In genomic region chr1:212137854-212138253, GRCh38 we compare ENCODE assay signal across 29 cellular contexts.
A peak's percentile ranks its signal among the peaks of the same experiment; 100 is the strongest.
DNase-seq lines count a peak whose midpoint lies in the region; ATAC-seq, FAIRE-seq and TF ChIP-seq lines count a peak whose summit lies in the region.
"Had no signal": no experiment of that assay in that cellular context is flagged by ENCODE, and none has a peak within 500 bp of the region (broad histone marks: within the 10 kb centered on the region; RNA-seq: fewer than 3 reads in every experiment).

No MANE protein-coding gene starts in this region.

- POLR2A ChIA-PET in K562 (lab: Yijun Ruan, JAX): no interaction called here

- TF ChIP-seq CTCF in K562 (IDR thresholded peaks at IDR 0.05 in 2 of 3, conservative IDR thresholded peaks at IDR 0.05 in 1 of 3; ENCODE audit: insufficient read depth in 2 of 3, low read depth in 1 of 3, low read length in 3 of 3): no peak

- intact Hi-C loops in K562 (cut with micrococcal nuclease): loop anchor here (1.0 kb wide), 1 partner anchor 153 kb away; no protein-coding TSS in a partner anchor

- TF ChIP-seq POLR2A in K562 (conservative IDR thresholded peaks at IDR 0.05): no peak

- no peaks in the 10 kb centered on the region for H3K9me1 ChIP-seq in K562 (ENCODE audit: control insufficient read depth, insufficient read depth, low read length)

- H3K36me3 ChIP-seq in K562 (ENCODE audit: control insufficient read depth, insufficient read depth, low read length): peaks cover 10% of the 10 kb centered on the region; the same call in 1 of the 3 replicates
- H3K36me3 ChIP-seq: BE2C, BLaER1 had no signal

- ATAC-seq in K562: no peak
- ATAC-seq: A549; CD8-positive, alpha-beta T cell had no signal

- no peaks in the 10 kb centered on the region for H3K27me3 ChIP-seq in K562 (ENCODE audit: control insufficient read depth in 2 of 2, insufficient read depth in 2 of 2, low read length in 2 of 2)
- H3K27me3 ChIP-seq: BE2C; BLaER1; BLaER1 treated with 17β-estradiol and CSF1 and Interleukin-3, amounts not matched to agents 10 nM and 100 nM had no signal

- FAIRE-seq in K562 (lab: Jason Lieb, UNC): no peak
- no peak for FAIRE-seq in RCC 7860 (lab: Jason Lieb, UNC)
- FAIRE-seq: A204.1, A549, D721Med had no signal

- no peak overlapping the region for H3K4me3 ChIP-seq in K562
- H3K4me3 ChIP-seq: A549; BLaER1; BLaER1 treated with 17β-estradiol and CSF1 and Interleukin-3, amounts not matched to agents 10 nM and 100 nM had no signal

- TF ChIP-seq EP300 in K562 (IDR thresholded peaks at IDR 0.05; ENCODE audit: low read length): no peak

- no peak for DNase-seq in K562 (ENCODE audit: extremely low read depth in 1 of 4, low spot score in 3 of 4)
- DNase-seq in RCC 7860 (ENCODE audit: low spot score): no peak
- DNase-seq: 8988T; ACHN; AML-193; BE2C; C1 segment of cervical spinal cord; Caco-2; Calu3; CD4-positive, alpha-beta memory T cell; CD4-positive, alpha-beta T cell; CD4-positive, CD25-positive, alpha-beta regulatory T cell; CD8-positive, alpha-beta memory T cell; CD8-positive, alpha-beta T cell; COR-L47; DMS 273 treated with DMSO at 0.1 percent for 48 hours; DMS153; DMS53; DMS79; DMS79 treated with DMSO at 0.1 percent for 48 hours; DND-41; EL had no signal

- H3K9me3 ChIP-seq in K562 (replicated peaks; ENCODE audit: control insufficient read depth, insufficient read depth, low read depth, low read length): 0 out of 2 replicates have a peak, but pooled peaks cover 1% of the 10 kb centered on the region
- H3K9me3 ChIP-seq: A549, BE2C, Caco-2 had no signal

- H3K4me2 ChIP-seq in K562 (ENCODE audit: insufficient read depth, low read length): no peak overlapping the region
- H3K4me2 ChIP-seq: A549; BLaER1; BLaER1 treated with 17β-estradiol and CSF1 and Interleukin-3, amounts not matched to agents 10 nM and 100 nM had no signal

- no peak overlapping the region for H3K9ac ChIP-seq in K562 (ENCODE audit: insufficient read depth in 1 of 2, low read depth in 2 of 2, low read length in 2 of 2)
- H3K9ac ChIP-seq: BLaER1; BLaER1 treated with 17β-estradiol and CSF1 and Interleukin-3, amounts not matched to agents 10 nM and 100 nM had no signal

- H3K27ac ChIP-seq in K562 (ENCODE audit: extremely low read depth, low read depth, low read length): no peak overlapping the region
- H3K27ac ChIP-seq: 22Rv1; A549; BLaER1; BLaER1 treated with 17β-estradiol and CSF1 and Interleukin-3, amounts not matched to agents 10 nM and 100 nM; C4-2B had no signal

- no TSS peak for BruUV-seq in K562 (replicated peaks; lab: Mats Ljungman, UMichigan)

- no peaks in the 10 kb centered on the region for H3K79me2 ChIP-seq in K562 (ENCODE audit: control insufficient read depth, insufficient read depth, low read length)

- TF ChIP-seq RAD21 in K562 (CRISPR knock-in tag; conservative IDR thresholded peaks at IDR 0.05 in 1 of 2, IDR thresholded peaks at IDR 0.05 in 1 of 2): no peak

- no peaks in the 10 kb centered on the region for H4K20me1 ChIP-seq in K562 (replicated peaks; ENCODE audit: control insufficient read depth, insufficient read depth, low read length)
- H4K20me1 ChIP-seq: BLaER1; BLaER1 treated with 17β-estradiol and CSF1 and Interleukin-3, amounts not matched to agents 10 nM and 100 nM had no signal

- 35% methylated on average over 1 of the region's 1 CpG for whole genome bisulfite sequencing in K562 (ENCODE audit: insufficient coverage, low coverage, missing lambda C conversion rate)

- in situ Hi-C loops in K562 (cut with MboI): no loop called here

- H3K4me1 ChIP-seq in K562 (replicated peaks in 1 of 2; ENCODE audit: control insufficient read depth in 2 of 2, insufficient read depth in 2 of 2, low read length in 2 of 2): peaks cover 5 to 18% of the 10 kb centered on the region in 2 experiments; a peak in 4 of 5 replicates
- H3K4me1 ChIP-seq: A549, BE2C, Caco-2 had no signal

- CTCF ChIA-PET in K562 (lab: Yijun Ruan, JAX; ENCODE audit: low intra/inter-chr PET ratio): interaction anchor here (2.0 kb wide), 1 partner anchor 153 kb away, joined by 14 read pairs; no protein-coding TSS in a partner anchor

- no peak overlapping the region for H2AFZ ChIP-seq in K562 (ENCODE audit: low read depth, low read length)

TF ChIP-seq in K562, 482 proteins besides CTCF, POLR2A, EP300 and RAD21:
- TF ChIP-seq NR2C1 (IDR thresholded peaks at IDR 0.05) (no peak), NR2C1 (tag; IDR thresholded peaks at IDR 0.05) (no peak), KDM1A (IDR thresholded peaks at IDR 0.05) (no peak), POLR3G (IDR thresholded peaks at IDR 0.05; ENCODE audit: extremely low read depth, insufficient read length, insufficient replicate concordance) (no peak), C11orf30 (IDR thresholded peaks at IDR 0.05; ENCODE audit: low read depth) (0 out of 2 replicates have a peak, but pooled peaks have one; percentile 50), CHD1 (IDR thresholded peaks at IDR 0.05; ENCODE audit: low read length) (no peak), NBN (IDR thresholded peaks at IDR 0.05; ENCODE audit: low read depth) (no peak), MTF1 (CRISPR knock-in tag; IDR thresholded peaks at IDR 0.05; ENCODE audit: borderline replicate concordance) (no peak), PRDM10 (IDR thresholded peaks at IDR 0.05; ENCODE audit: partially characterized antibody) (no peak), FOXP1 (CRISPR knock-in tag; IDR thresholded peaks at IDR 0.05) (no peak), ZNF316 (IDR thresholded peaks at IDR 0.05) (peak; percentile 72)
- TF ChIP-seq, protein P1, sequence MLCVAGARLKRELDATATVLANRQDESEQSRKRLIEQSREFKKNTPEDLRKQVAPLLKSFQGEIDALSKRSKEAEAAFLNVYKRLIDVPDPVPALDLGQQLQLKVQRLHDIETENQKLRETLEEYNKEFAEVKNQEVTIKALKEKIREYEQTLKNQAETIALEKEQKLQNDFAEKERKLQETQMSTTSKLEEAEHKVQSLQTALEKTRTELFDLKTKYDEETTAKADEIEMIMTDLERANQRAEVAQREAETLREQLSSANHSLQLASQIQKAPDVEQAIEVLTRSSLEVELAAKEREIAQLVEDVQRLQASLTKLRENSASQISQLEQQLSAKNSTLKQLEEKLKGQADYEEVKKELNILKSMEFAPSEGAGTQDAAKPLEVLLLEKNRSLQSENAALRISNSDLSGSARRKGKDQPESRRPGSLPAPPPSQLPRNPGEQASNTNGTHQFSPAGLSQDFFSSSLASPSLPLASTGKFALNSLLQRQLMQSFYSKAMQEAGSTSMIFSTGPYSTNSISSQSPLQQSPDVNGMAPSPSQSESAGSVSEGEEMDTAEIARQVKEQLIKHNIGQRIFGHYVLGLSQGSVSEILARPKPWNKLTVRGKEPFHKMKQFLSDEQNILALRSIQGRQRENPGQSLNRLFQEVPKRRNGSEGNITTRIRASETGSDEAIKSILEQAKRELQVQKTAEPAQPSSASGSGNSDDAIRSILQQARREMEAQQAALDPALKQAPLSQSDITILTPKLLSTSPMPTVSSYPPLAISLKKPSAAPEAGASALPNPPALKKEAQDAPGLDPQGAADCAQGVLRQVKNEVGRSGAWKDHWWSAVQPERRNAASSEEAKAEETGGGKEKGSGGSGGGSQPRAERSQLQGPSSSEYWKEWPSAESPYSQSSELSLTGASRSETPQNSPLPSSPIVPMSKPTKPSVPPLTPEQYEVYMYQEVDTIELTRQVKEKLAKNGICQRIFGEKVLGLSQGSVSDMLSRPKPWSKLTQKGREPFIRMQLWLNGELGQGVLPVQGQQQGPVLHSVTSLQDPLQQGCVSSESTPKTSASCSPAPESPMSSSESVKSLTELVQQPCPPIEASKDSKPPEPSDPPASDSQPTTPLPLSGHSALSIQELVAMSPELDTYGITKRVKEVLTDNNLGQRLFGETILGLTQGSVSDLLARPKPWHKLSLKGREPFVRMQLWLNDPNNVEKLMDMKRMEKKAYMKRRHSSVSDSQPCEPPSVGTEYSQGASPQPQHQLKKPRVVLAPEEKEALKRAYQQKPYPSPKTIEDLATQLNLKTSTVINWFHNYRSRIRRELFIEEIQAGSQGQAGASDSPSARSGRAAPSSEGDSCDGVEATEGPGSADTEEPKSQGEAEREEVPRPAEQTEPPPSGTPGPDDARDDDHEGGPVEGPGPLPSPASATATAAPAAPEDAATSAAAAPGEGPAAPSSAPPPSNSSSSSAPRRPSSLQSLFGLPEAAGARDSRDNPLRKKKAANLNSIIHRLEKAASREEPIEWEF (CRISPR knock-in tag; IDR thresholded peaks at IDR 0.05): no peak
